ENCODE assay signal across 9 cellular contexts in the genomic region with DNA sequence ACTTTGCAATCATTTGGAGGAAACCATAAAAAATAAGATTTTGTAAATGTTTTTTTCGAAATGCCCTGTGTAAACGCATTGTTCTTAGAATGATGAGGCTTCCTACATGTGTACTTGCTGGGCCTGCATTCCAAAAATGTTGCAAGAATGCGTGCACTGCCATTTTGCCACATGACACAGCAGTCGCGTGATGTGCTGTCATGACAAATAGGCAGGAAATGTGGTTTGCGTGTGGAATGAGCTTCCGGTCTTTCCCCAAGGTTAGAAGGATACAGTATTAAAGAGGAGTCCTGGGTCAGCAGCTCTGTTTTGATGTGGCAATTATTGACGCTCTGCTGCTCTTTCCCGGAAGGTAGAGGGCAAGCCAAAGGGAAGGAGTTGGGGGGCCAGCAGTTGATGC. TPM values are rescaled to one million over a fixed set of nuclear protein-coding genes. Genes with fewer than 3 reads are reported as not detected.
DNase-seq lines count a peak whose midpoint lies in the region.
"Had no signal": no experiment of that assay in that cellular context is flagged by ENCODE, and none has a peak within 500 bp of the region (broad histone marks: within the 10 kb centered on the region; RNA-seq: fewer than 3 reads in every experiment).

No MANE protein-coding gene starts in this region.

- H4K12ac ChIP-seq in trophoblast cell (ENCODE audit: low read depth, low read length), result no peak overlapping the region

- H3K4me3 ChIP-seq in trophoblast cell (ENCODE audit: low read depth, low read length), result no peak overlapping the region

- no peak overlapping the region for H2BK5ac ChIP-seq in trophoblast cell (ENCODE audit: low read depth, low read length, poor library complexity)

- H3K27ac ChIP-seq in trophoblast cell (ENCODE audit: low read depth, low read length), result no peak overlapping the region

- H2BK120ac ChIP-seq in trophoblast cell (ENCODE audit: insufficient read depth, low read length, poor library complexity), result no peak overlapping the region

- no peak overlapping the region for H3K23ac ChIP-seq in trophoblast cell (ENCODE audit: low read length)

- no peaks in the 10 kb centered on the region for H3K27me3 ChIP-seq in trophoblast cell (ENCODE audit: insufficient read depth, low read length)

- H3K9ac ChIP-seq in trophoblast cell (ENCODE audit: low read length), result no peak overlapping the region

- peak; percentile 95 for DNase-seq in GM04503 (ENCODE audit: low read depth)
- peak; percentile 95 for DNase-seq in MV-4-11 (lab: John Stamatoyannopoulos, UW)
- DNase-seq in dermis blood vessel endothelial cell, result peak; percentile 25
- peak; percentile 94 to 99 for DNase-seq in trophoblast cell
- no peak for DNase-seq in activated CD8-positive, alpha-beta memory T cell treated with anti-CD3 and anti-CD28 coated beads, Interleukin-2, amount 50 U/mL, for 48 hours
- DNase-seq in globus pallidus (ENCODE audit: low spot score), result no peak
- DNase-seq in DMS53 (lab: John Stamatoyannopoulos, UW), result no peak
- DNase-seq in activated CD4-positive, alpha-beta T cell treated with anti-CD3 and anti-CD28 coated beads, Interleukin-2, amount 50 U/mL, for 48 hours, result no peak
- DNase-seq: NCI-H1930 had no signal

- no peak overlapping the region for H2AK5ac ChIP-seq in trophoblast cell (ENCODE audit: low read length)

- H3K18ac ChIP-seq in trophoblast cell (ENCODE audit: low read length), result no peak overlapping the region

- no peaks in the 10 kb centered on the region for H3K4me1 ChIP-seq in trophoblast cell (ENCODE audit: control insufficient read depth in 1 of 2, insufficient read depth in 2 of 2, low read length in 2 of 2)

- H3K4me2 ChIP-seq in trophoblast cell (ENCODE audit: low read length), result no peak overlapping the region

- H3K4ac ChIP-seq in trophoblast cell (ENCODE audit: low read depth, low read length), result no peak overlapping the region

- H2BK12ac ChIP-seq in trophoblast cell (ENCODE audit: low read length), result no peak overlapping the region

- no peaks in the 10 kb centered on the region for H3K36me3 ChIP-seq in trophoblast cell (ENCODE audit: control insufficient read depth in 1 of 2, insufficient read depth in 2 of 2, low read length in 2 of 2)

- WGBS in trophoblast cell (ENCODE audit: extremely low coverage, insufficient coverage, insufficient read length), result no CpG with 5 or more reads among the region's 9 CpGs

- no peaks in the 10 kb centered on the region for H3K9me3 ChIP-seq in trophoblast cell (ENCODE audit: insufficient read depth, low read depth, low read length)

- no peak overlapping the region for H4K91ac ChIP-seq in trophoblast cell (ENCODE audit: low read depth, low read length)

- no peaks in the 10 kb centered on the region for H3K79me1 ChIP-seq in trophoblast cell (ENCODE audit: low read length)

- H2AFZ ChIP-seq in trophoblast cell (ENCODE audit: insufficient read depth, low read length, poor library complexity), result no peak overlapping the region

- H4K8ac ChIP-seq in trophoblast cell (ENCODE audit: low read depth, low read length), result no peak overlapping the region

- no peaks in the 10 kb centered on the region for H3K79me2 ChIP-seq in trophoblast cell (ENCODE audit: control insufficient read depth, insufficient read depth, low read length, poor library complexity)

- no peak overlapping the region for H3K14ac ChIP-seq in trophoblast cell (ENCODE audit: low read length)

RNA-seq across cellular contexts. Expression of gene SERPINB2, which starts 18.1 kb away (rescaled TPM):
- not detected in 2 replicates for total RNA-seq in dermis blood vessel endothelial cell
- polyA plus RNA-seq in trophoblast cell (2013), result 0.76 and 0.83 TPM in 2 replicates

RNA-seq across cellular contexts. Expression of gene SERPINB10, which starts 38.4 kb away (rescaled TPM):
- not detected in 2 replicates for total RNA-seq in dermis blood vessel endothelial cell
- polyA plus RNA-seq in trophoblast cell (2013), result not detected in 2 replicates

Comparison
In these comparisons a context has a peak if more than half of its experiments do, and no peak if none do; other contexts are left out.
1. DNase-seq: peak in GM04503 (single experiment), MV-4-11 (single experiment), dermis blood vessel endothelial cell (single experiment) and trophoblast cell (2 of 2); none in activated CD8-positive, alpha-beta memory T cell treated with anti-CD3 and anti-CD28 coated beads, Interleukin-2, amount 50 U/mL, for 48 hours (single experiment), globus pallidus (single experiment), DMS53 (single experiment) and activated CD4-positive, alpha-beta T cell treated with anti-CD3 and anti-CD28 coated beads, Interleukin-2, amount 50 U/mL, for 48 hours (0 of 2).